26 cellular contexts compared by ENCODE assay signal in the genomic region with DNA sequence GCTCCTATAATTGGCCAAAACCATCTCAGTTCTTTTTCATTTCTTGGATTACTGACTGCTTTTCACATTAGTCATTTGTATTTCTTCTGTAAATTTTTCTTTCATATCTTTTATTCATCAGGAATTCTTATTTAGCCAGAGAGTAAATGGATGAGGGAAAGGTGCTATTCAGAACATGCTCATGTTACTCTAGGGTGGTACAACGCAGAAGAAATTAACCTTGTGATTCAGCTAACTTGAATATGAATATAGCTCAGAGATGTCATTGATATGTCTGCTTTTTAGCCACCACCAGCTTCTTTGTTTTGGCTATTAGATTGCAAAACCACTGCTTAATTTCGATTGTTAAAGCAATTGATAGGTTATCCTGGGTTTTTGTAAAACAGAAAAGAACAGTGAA. TPM values are rescaled to one million over a fixed set of nuclear protein-coding genes. Genes with fewer than 3 reads are reported as not detected.
"Had no signal": no experiment of that assay in that cellular context is flagged by ENCODE, and none has a peak within 500 bp of the region (broad histone marks: within the 10 kb centered on the region; RNA-seq: fewer than 3 reads in every experiment).

No MANE protein-coding gene starts in this region.

- FAIRE-seq: HTR-8/SVneo, K562 had no signal

- H3K4me2 ChIP-seq: KMS-11 had no signal

- H3K27ac ChIP-seq: HL-60, KMS-11, RWPE1 had no signal

- H3K9ac ChIP-seq: KMS-11 had no signal

- H3K4me3 ChIP-seq: K562 had no signal

- ATAC-seq: K562, Panc1, T-cell had no signal

- DNase-seq: Kasumi-1, NCI-H1092, NCI-H1105 treated with DMSO at 0.1 percent for 48 hours, NCI-H1417 treated with DMSO at 0.1 percent for 48 hours, NCI-H146, NCI-H1694 treated with DMSO at 0.1 percent for 48 hours, NCI-H1930, NCI-H2081, NCI-H2107, NCI-H2227 treated with DMSO at 0.1 percent for 48 hours, NCI-H524 treated with DMSO at 0.1 percent for 48 hours, NCI-H69, NCI-H774, SHP77, SW 1271, T-cell had no signal

RNA-seq across cellular contexts. Expression of a gene that starts 35.9 kb away (rescaled TPM):
- total RNA-seq: M059J, NCI-H460, SK-MEL-5 had no signal
- polyA plus RNA-seq: IgD-negative memory B cell had no signal
